20 cellular contexts compared by ENCODE assay signal in genomic region chr17:27952366-27952765, GRCh38. TPM values are rescaled to one million over a fixed set of nuclear protein-coding genes. Genes with fewer than 3 reads are reported as not detected.
DNase-seq lines count a peak whose midpoint lies in the region; ATAC-seq, FAIRE-seq and TF ChIP-seq lines count a peak whose summit lies in the region.
"Had no signal": no experiment of that assay in that cellular context is flagged by ENCODE, and none has a peak within 500 bp of the region (broad histone marks: within the 10 kb centered on the region; RNA-seq: fewer than 3 reads in every experiment).

No MANE protein-coding gene starts in this region.

- H3K36me3 ChIP-seq in left ventricle myocardium inferior: no peaks in the 10 kb centered on the region
- no peaks in the 10 kb centered on the region for H3K36me3 ChIP-seq in H1 (ENCODE audit: control insufficient read depth in 2 of 4, insufficient read depth in 4 of 4, low read length in 3 of 4)
- no peaks in the 10 kb centered on the region for H3K36me3 ChIP-seq in neuronal stem cell (replicated peaks in 1 of 2; ENCODE audit: control insufficient read depth in 2 of 2, insufficient read depth in 2 of 2, low read length in 2 of 2)

- no peak overlapping the region for H3K27ac Mint-ChIP-seq in stimulated activated memory B cell treated with anti-CD40 and anti-IgM and Interleukin-4, amounts not matched to agents 10 μg/mL and 1 μg/mL and 100 μg/mL, for 72 hours
- H3K27ac Mint-ChIP-seq: B cell; CD4-positive, CD25-positive, alpha-beta regulatory T cell; CD8-positive, alpha-beta memory T cell had no signal

- DNase-seq in left ventricle myocardium inferior (no peak), left ventricle myocardium superior (no peak), H1 (ENCODE audit: low read depth in 1 of 2, low spot score in 2 of 2) (no peak), neuronal stem cell (ENCODE audit: low spot score) (no peak)
- DNase-seq: 8988T; C1 segment of cervical spinal cord; CD4-positive, CD25-positive, alpha-beta regulatory T cell; CD8-positive, alpha-beta memory T cell; COR-L47; DMS 273 treated with DMSO at 0.1 percent for 48 hours; DMS53; DND-41; EL; GOT3; H9 had no signal

- peak overlapping the region; percentile 50 for H3K27ac ChIP-seq in left ventricle myocardium inferior (replicated peaks)
- H3K27ac ChIP-seq in H1 (ENCODE audit: low read depth, low read length): no peak overlapping the region
- no peak overlapping the region for H3K27ac ChIP-seq in neuronal stem cell (replicated peaks; ENCODE audit: low read length)

- TF ChIP-seq POLR2A in H1 (IDR thresholded peaks at IDR 0.05; ENCODE audit: control extremely low read depth in 1 of 2, low read depth in 2 of 2, low read length in 2 of 2): no peak

- no peak overlapping the region for H4K5ac ChIP-seq in H1 (ENCODE audit: insufficient read length, low read depth, low read length)

- H3K4me2 ChIP-seq in H1 (ENCODE audit: insufficient read depth in 1 of 2, low read depth in 2 of 2, low read length in 2 of 2): no peak overlapping the region
- no peak overlapping the region for H3K4me2 ChIP-seq in neuronal stem cell (ENCODE audit: insufficient read depth, low read length, poor library complexity, severe bottlenecking)

- TF ChIP-seq CTCF in left ventricle myocardium inferior (IDR thresholded peaks at IDR 0.05; ENCODE audit: borderline replicate concordance) (no peak), H1 (IDR thresholded peaks at IDR 0.05; ENCODE audit: control extremely low read depth in 1 of 3, insufficient read depth in 1 of 3, low read depth in 1 of 3, low read length in 3 of 3) (no peak)

- CTCF ChIA-PET in H1 (lab: Charles Lee; ENCODE audit: partially characterized antibody): interaction anchor here (1.5 kb wide), 1 partner anchor 196 kb away, joined by 3 read pairs; no protein-coding TSS in a partner anchor

- peaks cover 11% of the 10 kb centered on the region for H3K4me1 ChIP-seq in left ventricle myocardium inferior
- peaks cover 2 to 15% (median 8%) of the 10 kb centered on the region in 4 experiments for H3K4me1 ChIP-seq in H1 (replicated peaks in 1 of 4; ENCODE audit: control insufficient read depth in 3 of 4, insufficient read depth in 4 of 4, low read length in 3 of 4)
- H3K4me1 ChIP-seq in neuronal stem cell (ENCODE audit: control insufficient read depth in 2 of 2, insufficient read depth in 1 of 2, low read depth in 1 of 2, low read length in 2 of 2): peaks cover 7 to 15% of the 10 kb centered on the region in 2 donors

- H3K23ac ChIP-seq in H1 (ENCODE audit: insufficient read length) (no peak overlapping the region), neuronal stem cell (ENCODE audit: low read depth, low read length, poor library complexity) (no peak overlapping the region)

- no peak overlapping the region for H3K18ac ChIP-seq in H1 (ENCODE audit: extremely low read depth, low read length)
- H3K18ac ChIP-seq in neuronal stem cell (ENCODE audit: low read length): no peak overlapping the region

- intact Hi-C loops in left ventricle myocardium inferior (cut with micrococcal nuclease): no loop called here
- intact Hi-C loops in left ventricle myocardium superior (cut with micrococcal nuclease): no loop called here

- H3K27me3 ChIP-seq in left ventricle myocardium inferior (ENCODE audit: low read depth) (peaks cover 5% of the 10 kb centered on the region), H1 (replicated peaks in 1 of 4; ENCODE audit: control insufficient read depth in 3 of 4, extremely low read depth in 1 of 4, insufficient read depth in 3 of 4, low read length in 3 of 4) (no peaks in the 10 kb centered on the region), neuronal stem cell (ENCODE audit: control insufficient read depth in 3 of 3, insufficient read depth in 3 of 3, low read depth in 1 of 3, low read length in 3 of 3) (peaks cover 0 to 39% (median 0%) of the 10 kb centered on the region in 3 experiments)

- no peak overlapping the region for H2AK5ac ChIP-seq in H1 (ENCODE audit: low read depth, low read length)
- no peak overlapping the region for H2AK5ac ChIP-seq in neuronal stem cell (ENCODE audit: low read depth, low read length)

- H3K36me3 Mint-ChIP-seq in stimulated activated memory B cell treated with anti-CD40 and anti-IgM and Interleukin-4, amounts not matched to agents 10 μg/mL and 1 μg/mL and 100 μg/mL, for 72 hours: no peaks in the 10 kb centered on the region
- H3K36me3 Mint-ChIP-seq: CD4-positive, CD25-positive, alpha-beta regulatory T cell; CD8-positive, alpha-beta memory T cell had no signal

- H2BK12ac ChIP-seq in H1 (ENCODE audit: low read depth, low read length) (no peak overlapping the region), neuronal stem cell (ENCODE audit: low read length) (no peak overlapping the region)

- H2AFZ ChIP-seq in H1 (ENCODE audit: low read length): no peak overlapping the region
- no peak overlapping the region for H2AFZ ChIP-seq in neuronal stem cell (ENCODE audit: low read length)

- no peak overlapping the region for H4K91ac ChIP-seq in H1 (replicated peaks; ENCODE audit: insufficient read length, low read length)
- no peak overlapping the region for H4K91ac ChIP-seq in neuronal stem cell (ENCODE audit: low read depth, low read length, poor library complexity)

- H4K8ac ChIP-seq in H1 (ENCODE audit: extremely low read depth, insufficient read depth, low read length): no peak overlapping the region
- no peak overlapping the region for H4K8ac ChIP-seq in neuronal stem cell (ENCODE audit: low read depth, low read length)

- H3K4ac ChIP-seq in H1 (replicated peaks; ENCODE audit: insufficient read length, low read depth, low read length): no peak overlapping the region
- H3K4ac ChIP-seq in neuronal stem cell (ENCODE audit: low read length): no peak overlapping the region

- H3K4me3 ChIP-seq in left ventricle myocardium inferior (no peak overlapping the region), H1 (ENCODE audit: extremely low read depth in 1 of 4, insufficient read depth in 2 of 4, low read depth in 3 of 4, low read length in 4 of 4) (no peak overlapping the region), neuronal stem cell (ENCODE audit: low read length in 2 of 2) (peak overlapping the region in 1 of 2 donors; percentile 31)
- H3K4me3 ChIP-seq: GM12878 had no signal

- H3K79me1 ChIP-seq in H1 (ENCODE audit: low read depth, low read length) (no peaks in the 10 kb centered on the region), neuronal stem cell (ENCODE audit: low read depth, low read length) (no peaks in the 10 kb centered on the region)

- peaks cover 0 to 1% of the 10 kb centered on the region in 2 experiments for H4K20me1 ChIP-seq in H1 (replicated peaks in 1 of 2; ENCODE audit: control insufficient read depth in 1 of 2, insufficient read depth in 2 of 2, low read length in 2 of 2)

- H2BK120ac ChIP-seq in H1 (replicated peaks; ENCODE audit: low read depth, low read length) (no peak overlapping the region), neuronal stem cell (ENCODE audit: low read depth, low read length) (no peak overlapping the region)

- H3K27me3 Mint-ChIP-seq in stimulated activated memory B cell treated with anti-CD40 and anti-IgM and Interleukin-4, amounts not matched to agents 10 μg/mL and 1 μg/mL and 100 μg/mL, for 72 hours: peaks cover 24% of the 10 kb centered on the region
- H3K27me3 Mint-ChIP-seq: CD4-positive, CD25-positive, alpha-beta regulatory T cell had no signal

- ATAC-seq in left ventricle myocardium superior (no peak), HG02678 (IDR thresholded peaks at IDR 0.05; ENCODE audit: unreplicated experiment) (no peak), HG02885 (IDR thresholded peaks at IDR 0.05; ENCODE audit: poor library complexity, unreplicated experiment) (no peak)
- no peak for ATAC-seq in stimulated activated memory B cell treated with anti-CD40 and anti-IgM and Interleukin-4, amounts not matched to agents 10 μg/mL and 1 μg/mL and 100 μg/mL, for 72 hours
- ATAC-seq: GM12878 had no signal

- H2BK5ac ChIP-seq in H1 (ENCODE audit: low read depth, low read length) (no peak overlapping the region), neuronal stem cell (ENCODE audit: low read length) (peak overlapping the region; percentile 31)

- TF ChIP-seq RAD21 in H1 (IDR thresholded peaks at IDR 0.05 in 1 of 2, conservative IDR thresholded peaks at IDR 0.05 in 1 of 2; ENCODE audit: low read depth in 2 of 2, low read length in 2 of 2): no peak

- H3K14ac ChIP-seq in H1 (ENCODE audit: insufficient read length) (no peak overlapping the region), neuronal stem cell (ENCODE audit: low read length) (no peak overlapping the region)

- WGBS in H1 (ENCODE audit: extremely low coverage in 1 of 2, insufficient coverage in 1 of 2, insufficient read length in 1 of 2, insufficient replicate concordance in 2 of 2, low coverage in 1 of 2, low lambda C conversion rate in 2 of 2, missing lambda C conversion rate in 1 of 2), 2 experiments: 80% methylated on average over 7 of the region's 7 CpGs; no CpG with 5 or more reads in 1 of the 2 experiments
- WGBS in neuronal stem cell (ENCODE audit: extremely low coverage in 2 of 2, insufficient read length in 2 of 2, insufficient replicate concordance in 1 of 2), 2 donors: no CpG with 5 or more reads among the region's 7 CpGs

- no peaks in the 10 kb centered on the region for H3K23me2 ChIP-seq in H1 (ENCODE audit: low read depth, low read length)

- H3K9me3 ChIP-seq in left ventricle myocardium inferior (replicated peaks) (no peaks in the 10 kb centered on the region), H1 (ENCODE audit: insufficient read depth in 2 of 2, low read depth in 1 of 2, low read length in 1 of 2) (no peaks in the 10 kb centered on the region), neuronal stem cell (replicated peaks in 1 of 2; ENCODE audit: control insufficient read depth in 2 of 2, insufficient read depth in 1 of 2, low read depth in 1 of 2, low read length in 2 of 2) (no peaks in the 10 kb centered on the region)

- POLR2A ChIA-PET in H1 (lab: Charles Lee; ENCODE audit: partially characterized antibody): no interaction called here

- no peak for FAIRE-seq in H1 (lab: Jason Lieb, UNC)
- FAIRE-seq: GM12878 had no signal

- no peaks in the 10 kb centered on the region for H3K9me3 Mint-ChIP-seq in stimulated activated memory B cell treated with anti-CD40 and anti-IgM and Interleukin-4, amounts not matched to agents 10 μg/mL and 1 μg/mL and 100 μg/mL, for 72 hours
- H3K9me3 Mint-ChIP-seq: CD8-positive, alpha-beta memory T cell; H9 had no signal

- H3K79me2 ChIP-seq in H1 (ENCODE audit: control insufficient read depth in 1 of 2, insufficient read depth in 2 of 2, low read length in 2 of 2): no peaks in the 10 kb centered on the region

- TF ChIP-seq EP300 in H1 (IDR thresholded peaks at IDR 0.05; ENCODE audit: borderline replicate concordance in 1 of 2, low read depth in 2 of 2, low read length in 2 of 2): no peak

- H3K4me1 Mint-ChIP-seq in stimulated activated memory B cell treated with anti-CD40 and anti-IgM and Interleukin-4, amounts not matched to agents 10 μg/mL and 1 μg/mL and 100 μg/mL, for 72 hours: no peaks in the 10 kb centered on the region
- H3K4me1 Mint-ChIP-seq: B cell; CD4-positive, CD25-positive, alpha-beta regulatory T cell; CD8-positive, alpha-beta memory T cell had no signal

- H2BK20ac ChIP-seq in H1 (ENCODE audit: low read length): 0 out of 2 replicates have a peak overlapping the region, but pooled peaks have one; percentile 35

- no peak overlapping the region for H3K9ac ChIP-seq in H1 (replicated peaks in 1 of 4; ENCODE audit: extremely low read depth in 1 of 4, low read depth in 3 of 4, low read length in 3 of 4)
- H3K9ac ChIP-seq in neuronal stem cell (ENCODE audit: low read depth, low read length, poor library complexity): no peak overlapping the region

- no peak overlapping the region for H3K56ac ChIP-seq in H1 (replicated peaks; ENCODE audit: insufficient read length, low read depth, low read length)

- no peak overlapping the region for H3K4me3 Mint-ChIP-seq in stimulated activated memory B cell treated with anti-CD40 and anti-IgM and Interleukin-4, amounts not matched to agents 10 μg/mL and 1 μg/mL and 100 μg/mL, for 72 hours
- H3K4me3 Mint-ChIP-seq: B cell; CD4-positive, CD25-positive, alpha-beta regulatory T cell; CD8-positive, alpha-beta memory T cell; H9 had no signal

- H2BK15ac ChIP-seq in H1 (ENCODE audit: low read length) (no peak overlapping the region), neuronal stem cell (ENCODE audit: low read length) (no peak overlapping the region)

RNA-seq across cellular contexts. Expression of gene LYRM9, which starts 59.2 kb away (rescaled TPM):
- total RNA-seq in left ventricle myocardium inferior: 8.3 TPM
- 7.0 TPM for total RNA-seq in left ventricle myocardium superior
- total RNA-seq in H1 (2021; fragmentation: NEBNext Ultra II Directional; extraction: Animal tissue kit (Norgen Biotek cat#: 25700)): 2.1 and 4.3 TPM in 2 replicates
- polyA plus RNA-seq in H1 (2011; rRNA removed): 5.2 and 9.9 TPM in 2 replicates
- 8.5 TPM for polyA plus RNA-seq in H1 (2011; cell fraction: cytosol; rRNA removed)
- polyA plus RNA-seq in H1 (2011; cell fraction: nucleus; rRNA removed): 11.3 TPM
- polyA plus RNA-seq in H1 (2012, experiment 1 of 2): 3.9 to 7.8 TPM (median 6.0 TPM) in 4 replicates
- polyA plus RNA-seq in H1 (2012, experiment 2 of 2): 8.1 TPM
- 5.0 TPM for polyA plus RNA-seq in H1 (2013, experiment 1 of 2)
- 3.9 TPM for polyA plus RNA-seq in H1 (2013, experiment 2 of 2)
- 2.4 and 3.8 TPM in 2 replicates for polyA minus RNA-seq in H1 (2011; rRNA and poly(A)+ RNA removed)
- polyA minus RNA-seq in H1 (2011; cell fraction: cytosol; rRNA and poly(A)+ RNA removed): 2.0 TPM
- polyA minus RNA-seq in H1 (2011; cell fraction: nucleus; rRNA and poly(A)+ RNA removed): 3.0 TPM
- polyA plus RNA-seq in neuronal stem cell (2013, experiment 1 of 2): 12.5 TPM
- 11.8 TPM for polyA plus RNA-seq in neuronal stem cell (2013, experiment 2 of 2)
